In genomic region chr11:10318527-10318802, GRCh38 we compare ENCODE assay signal across 14 cellular contexts. TPM values are rescaled to one million over a fixed set of nuclear protein-coding genes. Genes with fewer than 3 reads are reported as not detected.
A peak's percentile ranks its signal among the peaks of the same experiment; 100 is the strongest.
DNase-seq lines count a peak whose midpoint lies in the region; ATAC-seq, FAIRE-seq and TF ChIP-seq lines count a peak whose summit lies in the region.
"Had no signal": no experiment of that assay in that cellular context is flagged by ENCODE, and none has a peak within 500 bp of the region (broad histone marks: within the 10 kb centered on the region; RNA-seq: fewer than 3 reads in every experiment).

No MANE protein-coding gene starts in this region.

- 55 to 74% (median 64%) methylated on average over 3 of the region's 3 CpGs for WGBS in spleen, 5 donors

- ATAC-seq in activated T-helper 17 cell treated with anti-CD3 and anti-CD28 coated beads, Interleukin-2, amount 50 U/mL, for 72 hours (replicated peaks) = no peak
- ATAC-seq in gastrocnemius medialis = peak; percentile 87 to 92

- TF ChIP-seq CTCF in HEK293 (tag by site-specific recombination; IDR thresholded peaks at IDR 0.05) (no peak), gastrocnemius medialis (IDR thresholded peaks at IDR 0.05 in 4 of 5, conservative IDR thresholded peaks at IDR 0.05 in 1 of 5) (no peak), spleen (IDR thresholded peaks at IDR 0.05 in 8 of 11, conservative IDR thresholded peaks at IDR 0.05 in 3 of 11) (no peak)

- H3K4me1 ChIP-seq in HEK293 (ENCODE audit: control insufficient read depth, insufficient read depth, low read length) = no peaks in the 10 kb centered on the region
- peaks cover 16 to 30% of the 10 kb centered on the region in 2 donors for H3K4me1 ChIP-seq in gastrocnemius medialis
- peaks cover 6 to 54% (median 13%) of the 10 kb centered on the region in 6 donors for H3K4me1 ChIP-seq in spleen

- in situ Hi-C loops in gastrocnemius medialis (cut with MboI; ENCODE audit: low sequenced_read_pairs in 4 of 4) = loop anchor here (10.0 to 25.0 kb wide), 7 partner anchors 46 to 556 kb away; no protein-coding TSS in a partner anchor
- in situ Hi-C loops in G401 (cut with HindIII; ENCODE audit: low sequenced_read_pairs) = loop anchor here (25.0 kb wide), 1 partner anchor 481 kb away; no protein-coding TSS in a partner anchor

- peaks cover 10% of the 10 kb centered on the region for H3K27me3 Mint-ChIP-seq in activated T-helper 17 cell treated with anti-CD3 and anti-CD28 coated beads, Interleukin-2, amount 50 U/mL, for 72 hours

- no peak overlapping the region for H3K4me3 ChIP-seq in HEK293 (ENCODE audit: low read depth, low read length)
- no peak overlapping the region for H3K4me3 ChIP-seq in gastrocnemius medialis
- H3K4me3 ChIP-seq in spleen = no peak overlapping the region
- H3K4me3 ChIP-seq: right atrium auricular region had no signal

- POLR2A ChIA-PET in HEK293 (lab: Yijun Ruan, JAX) = interaction anchor here (2.5 kb wide), 1 partner anchor 14 kb away, joined by 16 read pairs; the partner anchor contains the start of gene ADM

- no peak overlapping the region for H3K27ac ChIP-seq in HEK293 (ENCODE audit: extremely low read depth, low read depth, low read length)
- peak overlapping the region in 3 of 4 donors; percentile 58 to 66 (median 60) for H3K27ac ChIP-seq in gastrocnemius medialis
- H3K27ac ChIP-seq in spleen = peak overlapping the region in 3 of 8 donors; percentile 25 to 32 (median 28)
- H3K27ac ChIP-seq: RWPE1 had no signal

- H3K4me1 Mint-ChIP-seq in activated T-helper 17 cell treated with anti-CD3 and anti-CD28 coated beads, Interleukin-2, amount 50 U/mL, for 72 hours = peaks cover 17% of the 10 kb centered on the region

- intact Hi-C loops in gastrocnemius medialis (cut with DNase I; ENCODE audit: low total_unique reads) = no loop called here
- intact Hi-C loops in spleen (cut with DNase I; ENCODE audit: low total_unique reads) = no loop called here

- H3K4me3 Mint-ChIP-seq in activated T-helper 17 cell treated with anti-CD3 and anti-CD28 coated beads, Interleukin-2, amount 50 U/mL, for 72 hours = peak overlapping the region; percentile 31
- H3K4me3 Mint-ChIP-seq: activated CD4-positive, alpha-beta memory T cell treated with anti-CD3 and anti-CD28 coated beads, Interleukin-2, amount 10 ng/mL, durations not matched to agents 7 days and 5 days; activated naive CD8-positive, alpha-beta T cell had no signal

- TF ChIP-seq POLR2A in gastrocnemius medialis (IDR thresholded peaks at IDR 0.05) = no peak
- TF ChIP-seq POLR2A in spleen (IDR thresholded peaks at IDR 0.05) = no peak

- H3K9me3 ChIP-seq in HEK293 (ENCODE audit: control insufficient read depth, insufficient read depth, low read depth, low read length) (no peaks in the 10 kb centered on the region), gastrocnemius medialis (no peaks in the 10 kb centered on the region), spleen (no peaks in the 10 kb centered on the region)
- H3K9me3 ChIP-seq: right atrium auricular region had no signal

- H3K36me3 ChIP-seq in HEK293 (ENCODE audit: control insufficient read depth in 2 of 2, insufficient read depth in 1 of 2, low read length in 2 of 2) (no peaks in the 10 kb centered on the region), gastrocnemius medialis (no peaks in the 10 kb centered on the region), spleen (no peaks in the 10 kb centered on the region)
- H3K36me3 ChIP-seq: right atrium auricular region had no signal

- H3K36me3 Mint-ChIP-seq in activated T-helper 17 cell treated with anti-CD3 and anti-CD28 coated beads, Interleukin-2, amount 50 U/mL, for 72 hours (ENCODE audit: low read depth) = no peaks in the 10 kb centered on the region
- H3K36me3 Mint-ChIP-seq: activated naive CD8-positive, alpha-beta T cell had no signal

- H3K27ac Mint-ChIP-seq in activated T-helper 17 cell treated with anti-CD3 and anti-CD28 coated beads, Interleukin-2, amount 50 U/mL, for 72 hours = peak overlapping the region; percentile 36
- H3K27ac Mint-ChIP-seq: activated CD4-positive, alpha-beta memory T cell treated with anti-CD3 and anti-CD28 coated beads, Interleukin-2, amount 10 ng/mL, durations not matched to agents 7 days and 5 days; activated naive CD8-positive, alpha-beta T cell had no signal

- no peaks in the 10 kb centered on the region for H3K9me3 Mint-ChIP-seq in activated T-helper 17 cell treated with anti-CD3 and anti-CD28 coated beads, Interleukin-2, amount 50 U/mL, for 72 hours
- H3K9me3 Mint-ChIP-seq: activated CD4-positive, alpha-beta memory T cell treated with anti-CD3 and anti-CD28 coated beads, Interleukin-2, amount 10 ng/mL, durations not matched to agents 7 days and 5 days had no signal

- CTCF ChIA-PET in HEK293 (lab: Yijun Ruan, JAX) = interaction anchor here (0.6 to 1.4 kb wide), 5 partner anchors 11 to 1187 kb away, joined by 3 to 7 read pairs (median 3); no protein-coding TSS in a partner anchor

- DNase-seq in NCI-H1417 treated with DMSO at 0.1 percent for 48 hours (lab: John Stamatoyannopoulos, UW) (peak; percentile 69), gastrocnemius medialis (peak; percentile 83 to 84), spleen (no peak), HTR-8/SVneo (ENCODE audit: insufficient read length, low spot score) (no peak), G401 (ENCODE audit: low spot score) (no peak)
- DNase-seq: activated CD4-positive, alpha-beta memory T cell treated with anti-CD3 and anti-CD28 coated beads, Interleukin-2, amount 10 ng/mL, durations not matched to agents 7 days and 5 days; HCEC 1CT; NCI-H1930 had no signal

- H3K27me3 ChIP-seq in gastrocnemius medialis (no peaks in the 10 kb centered on the region), spleen (replicated peaks in 1 of 7) (no peaks in the 10 kb centered on the region)
- H3K27me3 ChIP-seq: right atrium auricular region had no signal

- FAIRE-seq in HTR-8/SVneo (lab: Jason Lieb, UNC) = no peak
- FAIRE-seq: D721Med had no signal

TF ChIP-seq in HEK293, 187 proteins besides CTCF, POLR2A, EP300 and RAD21:
- TF ChIP-seq ZNF423 (tag by site-specific recombination; IDR thresholded peaks at IDR 0.05) = no peak
- peak; percentile 34; the same call in 1 of the 2 replicates for TF ChIP-seq ZNF341 (tag by site-specific recombination; IDR thresholded peaks at IDR 0.05; ENCODE audit: low read depth)
- no peak for TF ChIP-seq SCRT1 (tag by site-specific recombination; IDR thresholded peaks at IDR 0.05; ENCODE audit: borderline replicate concordance)
- peak; percentile 82 for TF ChIP-seq SCRT2 (tag by site-specific recombination; IDR thresholded peaks at IDR 0.05)

RNA-seq across cellular contexts. Expression of gene ADM, which starts 13.6 kb away (rescaled TPM):
- 100 to 1,000 TPM in 1 of 2 donors, 10 to 100 TPM in 1; 11.7 to 100 TPM for total RNA-seq in activated T-helper 17 cell treated with anti-CD3 and anti-CD28 coated beads, Interleukin-2, amount 50 U/mL, for 72 hours
- total RNA-seq in gastrocnemius medialis = 100 to 1,000 TPM in 1 of 4 donors, 10 to 100 TPM in 3; 40.4 to 194 (median 57.7) TPM
- 10 to 100 TPM; 25.6 to 88.0 (median 38.3) TPM for total RNA-seq in spleen
- 1 to 10 TPM; 5.2 to 7.8 (median 7.3) TPM for polyA plus RNA-seq in spleen
- total RNA-seq in G401 (2014; rRNA removed; shearing (Covaris generic)) = 209 and 276 TPM in 2 replicates

RNA-seq across cellular contexts. Expression of gene SBF2, which starts 24.4 kb away (rescaled TPM):
- total RNA-seq in activated T-helper 17 cell treated with anti-CD3 and anti-CD28 coated beads, Interleukin-2, amount 50 U/mL, for 72 hours = 10 to 100 TPM; 33.3 to 42.5 TPM
- total RNA-seq in gastrocnemius medialis (10 to 100 TPM; 19.3 to 28.1 (median 25.8) TPM), spleen (10 to 100 TPM; 38.2 to 70.9 (median 67.3) TPM)
- polyA plus RNA-seq in spleen = 1 to 10 TPM; 3.6 to 5.0 (median 4.3) TPM
- 35.9 and 67.9 TPM in 2 replicates for total RNA-seq in G401 (2014; rRNA removed; shearing (Covaris generic))

Comparison
In these comparisons a context has a peak if more than half of its experiments do, and no peak if none do; other contexts are left out.
1. DNase-seq: peak in NCI-H1417 treated with DMSO at 0.1 percent for 48 hours (single experiment) and gastrocnemius medialis (2 of 2); none in spleen (single experiment), HTR-8/SVneo (single experiment) and G401 (single experiment).